ENCODE assay signal across 8 cellular contexts in the genomic region with DNA sequence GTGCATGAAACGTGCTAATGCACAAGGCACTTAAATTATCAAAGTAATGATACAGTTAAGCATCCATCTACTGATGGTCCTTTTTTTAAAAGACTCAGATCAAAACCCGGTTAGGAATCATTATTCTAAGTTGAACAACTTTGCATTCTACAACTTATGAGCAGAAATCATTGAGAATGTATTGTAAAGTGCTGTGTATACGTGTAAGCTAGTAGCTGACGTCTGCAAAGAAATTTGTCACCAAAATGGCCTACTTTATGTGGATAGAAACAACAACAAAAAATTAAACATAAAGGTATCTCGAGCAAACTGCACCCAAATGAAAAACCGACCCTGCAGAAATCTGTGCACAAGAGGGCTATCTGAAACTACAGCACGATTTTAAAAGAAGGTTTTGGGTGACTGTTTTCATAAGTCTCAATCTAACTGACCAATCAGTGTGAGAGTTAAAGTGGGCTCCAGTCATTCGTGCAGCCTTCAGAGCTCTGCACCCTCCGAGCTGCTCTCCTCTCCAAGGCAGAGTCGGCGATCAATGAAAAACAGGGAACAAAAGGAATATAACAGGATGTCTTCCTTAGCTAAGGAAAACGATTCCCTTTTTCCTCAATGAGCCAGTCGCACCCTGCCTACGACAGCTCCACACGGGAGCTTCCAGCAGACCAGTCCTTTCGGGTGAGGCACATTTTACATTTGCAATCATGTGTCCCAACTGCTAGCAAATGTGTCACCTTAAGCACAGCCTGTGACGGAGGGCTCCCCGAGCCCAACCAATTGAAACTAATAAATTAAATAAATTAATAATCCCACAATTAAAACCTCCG.
DNase-seq lines count a peak whose midpoint lies in the region; ATAC-seq and TF ChIP-seq lines count a peak whose summit lies in the region.

No MANE protein-coding gene starts in this region.

- H3K27ac ChIP-seq in OCI-LY7 (ENCODE audit: low read depth, low read length, poor library complexity, severe bottlenecking) (peak overlapping the region; percentile 74), body of pancreas (peak overlapping the region in 3 of 4 donors; percentile 64 to 89 (median 72)), iPS DF 6.9 (ENCODE audit: low read length) (no peak overlapping the region)

- H3K27me3 ChIP-seq in body of pancreas, result no peaks in the 10 kb centered on the region
- H3K27me3 ChIP-seq in iPS DF 6.9 (ENCODE audit: control insufficient read depth, insufficient read depth, low read length), result no peaks in the 10 kb centered on the region

- intact Hi-C loops in OCI-LY7 (cut with micrococcal nuclease; ENCODE audit: unreplicated experiment), result loop anchor here (2.0 to 5.0 kb wide), 5 partner anchors 155 to 765 kb away; a partner anchor contains a TSS
- intact Hi-C loops in body of pancreas (cut with DNase I), result no loop called here

- peak overlapping the region; percentile 73 for H2AFZ ChIP-seq in OCI-LY7 (ENCODE audit: low read length)

- H3K4me1 ChIP-seq in OCI-LY7 (ENCODE audit: insufficient read depth, low read length, poor library complexity, severe bottlenecking) (peaks cover 67% of the 10 kb centered on the region), body of pancreas (peaks cover 40% of the 10 kb centered on the region), iPS DF 6.9 (ENCODE audit: control insufficient read depth, insufficient read depth, low read length) (peaks cover 7% of the 10 kb centered on the region; the same call in 1 of the 2 replicates)

- WGBS in body of pancreas, 2 donors, result 2% methylated on average over 19 of the region's 19 CpGs
- no CpG with 5 or more reads among the region's 19 CpGs for WGBS in iPS DF 6.9 (ENCODE audit: insufficient coverage, insufficient read length)

- CTCF ChIA-PET in OCI-LY7 (lab: Charles Lee; ENCODE audit: unreplicated experiment), result interaction anchor here (0.7 kb wide), 1 partner anchor 107 kb away, joined by 3 read pairs; no protein-coding TSS in a partner anchor

- DNase-seq in activated CD4-positive, CD25-positive, alpha-beta regulatory T cell treated with anti-CD3 and anti-CD28 coated beads, Interleukin-2, amount 50 U/mL, for 72 hours, result peak; percentile 45
- DNase-seq in OCI-LY7 (ENCODE audit: low spot score) (peak; percentile 63), body of pancreas (peak; percentile 34 to 55 (median 48)), iPS DF 6.9 (ENCODE audit: low read depth, low spot score) (no peak), putamen (ENCODE audit: low spot score) (peak; percentile 39), GF-D8 (lab: John Stamatoyannopoulos, UW) (no peak)

- peaks cover 41% of the 10 kb centered on the region for H3K79me2 ChIP-seq in OCI-LY7 (ENCODE audit: insufficient read depth, low read depth, low read length)

- H3K36me3 ChIP-seq in OCI-LY7 (ENCODE audit: insufficient read depth, low read length), result no peaks in the 10 kb centered on the region
- H3K36me3 ChIP-seq in body of pancreas (replicated peaks in 1 of 2; ENCODE audit: insufficient read depth in 1 of 2, low read depth in 2 of 2), result no peaks in the 10 kb centered on the region
- H3K36me3 ChIP-seq in iPS DF 6.9 (ENCODE audit: control insufficient read depth, insufficient read depth, low read length), result no peaks in the 10 kb centered on the region

- H3K9me2 ChIP-seq in OCI-LY7 (ENCODE audit: insufficient read depth, low read length), result no peaks in the 10 kb centered on the region

- POLR2A ChIA-PET in OCI-LY7 (lab: Charles Lee), result interaction anchor here (0.7 to 3.5 kb wide), 7 partner anchors 22 to 314 kb away, joined by 3 to 21 read pairs (median 3); no protein-coding TSS in a partner anchor

- H4K20me1 ChIP-seq in OCI-LY7 (ENCODE audit: insufficient read depth, low read length), result no peaks in the 10 kb centered on the region

- H3K9me3 ChIP-seq in OCI-LY7 (ENCODE audit: low read length), result no peaks in the 10 kb centered on the region
- H3K9me3 ChIP-seq in body of pancreas, result no peaks in the 10 kb centered on the region
- no peaks in the 10 kb centered on the region for H3K9me3 ChIP-seq in iPS DF 6.9 (ENCODE audit: control insufficient read depth, insufficient read depth, low read length)

- no peak for ATAC-seq in activated CD4-positive, CD25-positive, alpha-beta regulatory T cell treated with anti-CD3 and anti-CD28 coated beads, Interleukin-2, amount 50 U/mL, for 24 hours
- ATAC-seq in HG02885 (IDR thresholded peaks at IDR 0.05; ENCODE audit: poor library complexity, unreplicated experiment) (peak; percentile 34), body of pancreas (peak; percentile 49)

- TF ChIP-seq POLR2A in body of pancreas (IDR thresholded peaks at IDR 0.05), result peak in 2 of 3 donors; percentile 46 to 63

- no TSS peak for BruUV-seq in OCI-LY7 (replicated peaks; lab: Mats Ljungman, UMichigan)

- TF ChIP-seq CTCF in OCI-LY7 (conservative IDR thresholded peaks at IDR 0.05; ENCODE audit: low read length) (no peak), body of pancreas (IDR thresholded peaks at IDR 0.05) (no peak)

- H3K4me2 ChIP-seq in OCI-LY7 (ENCODE audit: low read length), result peak overlapping the region; percentile 89

- H3K4me3 ChIP-seq in OCI-LY7 (ENCODE audit: low read depth, low read length, poor library complexity, severe bottlenecking), result peak overlapping the region; percentile 81
- H3K4me3 ChIP-seq in body of pancreas, result peak overlapping the region; percentile 35 to 72
- H3K4me3 ChIP-seq in iPS DF 6.9 (ENCODE audit: low read length), result peak overlapping the region; percentile 69; the same call in 1 of the 2 replicates

Comparison
In these comparisons a context has a peak if more than half of its experiments do, and no peak if none do; other contexts are left out.
1. DNase-seq: peak in activated CD4-positive, CD25-positive, alpha-beta regulatory T cell treated with anti-CD3 and anti-CD28 coated beads, Interleukin-2, amount 50 U/mL, for 72 hours (single experiment), OCI-LY7 (single experiment), body of pancreas (4 of 4) and putamen (single experiment); none in iPS DF 6.9 (single experiment) and GF-D8 (single experiment).
2. ATAC-seq: peak in HG02885 (single experiment) and body of pancreas (single experiment); none in activated CD4-positive, CD25-positive, alpha-beta regulatory T cell treated with anti-CD3 and anti-CD28 coated beads, Interleukin-2, amount 50 U/mL, for 24 hours (0 of 2).
3. Peak in every context shown above with its lines, with median percentiles within 50 percentile points of each other: H3K4me3 ChIP-seq.